Comparison of ENCODE assay signal across 8 cellular contexts in genomic region chrX:9466115-9466495, GRCh38. TPM values are rescaled to one million over a fixed set of nuclear protein-coding genes. Genes with fewer than 3 reads are reported as not detected.
DNase-seq lines count a peak whose midpoint lies in the region; ATAC-seq, FAIRE-seq and TF ChIP-seq lines count a peak whose summit lies in the region.

No MANE protein-coding gene starts in this region.

- TF ChIP-seq POLR2A in HepG2 (IDR thresholded peaks at IDR 0.05; ENCODE audit: insufficient read depth in 1 of 2, low read depth in 2 of 2, low read length in 2 of 2), result no peak

- H3K4me3 Mint-ChIP-seq in stimulated activated naive B cell treated with anti-CD40 and anti-IgM and Interleukin-4, amounts not matched to agents 10 μg/mL and 1 μg/mL and 100 μg/mL, for 72 hours, result peak overlapping the region; percentile 78 to 83

- H3K9ac ChIP-seq in HepG2 (ENCODE audit: insufficient read depth, low read depth, low read length), result peak overlapping the region; percentile 71

- peaks cover 0 to 20% of the 10 kb centered on the region in 2 donors for H3K27me3 Mint-ChIP-seq in stimulated activated naive B cell treated with anti-CD40 and anti-IgM and Interleukin-4, amounts not matched to agents 10 μg/mL and 1 μg/mL and 100 μg/mL, for 72 hours

- H3K4me1 ChIP-seq in PC-9 (replicated peaks; ENCODE audit: insufficient read depth) (peaks cover 21% of the 10 kb centered on the region), HepG2 (ENCODE audit: insufficient read depth, low read length) (peaks cover 54% of the 10 kb centered on the region)

- 0% methylated on average over 1 of the region's 31 CpGs for WGBS in HepG2 (ENCODE audit: low lambda C conversion rate)

- CTCF ChIA-PET in PC-9 (lab: Charles Lee), result no interaction called here
- CTCF ChIA-PET in HepG2 (lab: Yijun Ruan, JAX; ENCODE audit: low intra/inter-chr PET ratio, low total read pairs), result no interaction called here

- H3K36me3 ChIP-seq in PC-9 (ENCODE audit: low read depth) (no peaks in the 10 kb centered on the region), HepG2 (replicated peaks in 1 of 2; ENCODE audit: control insufficient read depth in 1 of 2, insufficient read depth in 2 of 2, low read length in 2 of 2) (no peaks in the 10 kb centered on the region)

- TF ChIP-seq RAD21 in HepG2 (CRISPR knock-in tag; IDR thresholded peaks at IDR 0.05), result no peak

- H3K27me3 ChIP-seq in PC-9 (ENCODE audit: insufficient read depth, low read depth) (no peaks in the 10 kb centered on the region), HepG2 (ENCODE audit: control insufficient read depth in 1 of 2, insufficient read depth in 2 of 2, low read length in 2 of 2) (no peaks in the 10 kb centered on the region)

- H2AFZ ChIP-seq in PC-9 (no peak overlapping the region), HepG2 (ENCODE audit: low read length) (no peak overlapping the region)

- in situ Hi-C loops in HepG2 (cut with HindIII; ENCODE audit: extremely low pct_ligation_motif_present, low pct_unique_long_range_greater_than_20kb), result no loop called here

- no peaks in the 10 kb centered on the region for H3K9me3 ChIP-seq in PC-9 (ENCODE audit: insufficient read depth, low read depth)
- H3K9me3 ChIP-seq in HepG2 (ENCODE audit: low read length), result no peaks in the 10 kb centered on the region

- H3K36me3 Mint-ChIP-seq in stimulated activated naive B cell treated with anti-CD40 and anti-IgM and Interleukin-4, amounts not matched to agents 10 μg/mL and 1 μg/mL and 100 μg/mL, for 72 hours, result peaks cover 10% of the 10 kb centered on the region in 2 donors

- BruUV-seq in PC-9 (replicated peaks; lab: Mats Ljungman, UMichigan), result no TSS peak
- no TSS peak for BruUV-seq in HepG2 (replicated peaks; lab: Mats Ljungman, UMichigan)

- no peaks in the 10 kb centered on the region for H3K9me2 ChIP-seq in PC-9 (ENCODE audit: insufficient read depth)

- H3K79me2 ChIP-seq in PC-9 (ENCODE audit: low read depth) (peaks cover 34% of the 10 kb centered on the region), HepG2 (ENCODE audit: insufficient read depth, low read length) (peaks cover 43% of the 10 kb centered on the region)

- POLR2A ChIA-PET in PC-9 (lab: Charles Lee; ENCODE audit: unreplicated experiment) (no interaction called here), HepG2 (lab: Yijun Ruan, JAX) (no interaction called here)

- peaks cover 13% of the 10 kb centered on the region; the same call in 1 of the 2 replicates for H3F3A ChIP-seq in PC-9 (ENCODE audit: insufficient read depth, low read depth)

- peak; percentile 51 for ATAC-seq in HepG2
- peak; percentile 24 to 29 for ATAC-seq in stimulated activated naive B cell treated with anti-CD40 and anti-IgM and Interleukin-4, amounts not matched to agents 10 μg/mL and 1 μg/mL and 100 μg/mL, for 72 hours (replicated peaks)

- peak overlapping the region; percentile 73 for H3K4me3 ChIP-seq in PC-9
- H3K4me3 ChIP-seq in HepG2 (replicated peaks in 1 of 3; ENCODE audit: insufficient read depth in 1 of 3, low read depth in 2 of 3, low read length in 3 of 3), result peak overlapping the region; percentile 58 to 74 (median 73)

- no peaks in the 10 kb centered on the region for H4K20me1 ChIP-seq in PC-9 (ENCODE audit: insufficient read depth)
- peaks cover 8% of the 10 kb centered on the region; the same call in 1 of the 2 replicates for H4K20me1 ChIP-seq in HepG2 (ENCODE audit: insufficient read depth, low read length)

- peak; percentile 63 for DNase-seq in activated effector memory CD4-positive, alpha-beta T cell treated with anti-CD3 and anti-CD28 coated beads, Interleukin-2, amount 50 U/mL, for 16 hours
- DNase-seq in activated effector memory CD4-positive, alpha-beta T cell treated with Interleukin-2 at 50 U/mL for 16 hours, result no peak
- DNase-seq in PC-9 (peak in 1 of 2 experiments; percentile 8), cerebellar cortex (ENCODE audit: low spot score) (peak; percentile 9), HepG2 (ENCODE audit: low spot score) (no peak), iPS-NIHi7 (ENCODE audit: extremely low spot score) (no peak), foreskin melanocyte (no peak)
- peak; percentile 4 for DNase-seq in stimulated activated naive B cell treated with anti-CD40 and anti-IgM and Interleukin-4, amounts not matched to agents 10 μg/mL and 1 μg/mL and 100 μg/mL, for 72 hours

- H3K27ac Mint-ChIP-seq in stimulated activated naive B cell treated with anti-CD40 and anti-IgM and Interleukin-4, amounts not matched to agents 10 μg/mL and 1 μg/mL and 100 μg/mL, for 72 hours, result peak overlapping the region; percentile 65

- TF ChIP-seq EP300 in HepG2 (IDR thresholded peaks at IDR 0.05; ENCODE audit: low read depth in 2 of 2, low read length in 2 of 2), result no peak
- TF ChIP-seq EP300 in HepG2 (CRISPR knock-in tag; IDR thresholded peaks at IDR 0.05; ENCODE audit: borderline replicate concordance), result no peak

- FAIRE-seq in HepG2 (lab: Jason Lieb, UNC), result no peak

- peaks cover 22 to 41% of the 10 kb centered on the region in 2 donors for H3K4me1 Mint-ChIP-seq in stimulated activated naive B cell treated with anti-CD40 and anti-IgM and Interleukin-4, amounts not matched to agents 10 μg/mL and 1 μg/mL and 100 μg/mL, for 72 hours

- no peak overlapping the region for H3K27ac ChIP-seq in PC-9
- no peak overlapping the region for H3K27ac ChIP-seq in HepG2 (ENCODE audit: extremely low read length, insufficient read depth, low read length)

- H3K4me2 ChIP-seq in PC-9 (peak overlapping the region; percentile 91), HepG2 (ENCODE audit: low read depth, low read length) (peak overlapping the region; percentile 76)

- intact Hi-C loops in PC-9 (cut with micrococcal nuclease; ENCODE audit: unreplicated experiment), result no loop called here
- intact Hi-C loops in HepG2 (cut with micrococcal nuclease; ENCODE audit: unreplicated experiment), result loop anchor here (10.0 kb wide), 2 partner anchors 99 to 149 kb away; no protein-coding TSS in a partner anchor

- TF ChIP-seq CTCF in PC-9 (conservative IDR thresholded peaks at IDR 0.05) (no peak), HepG2 (CRISPR knock-in tag; IDR thresholded peaks at IDR 0.05) (no peak)

- no peaks in the 10 kb centered on the region for H3K9me3 Mint-ChIP-seq in stimulated activated naive B cell treated with anti-CD40 and anti-IgM and Interleukin-4, amounts not matched to agents 10 μg/mL and 1 μg/mL and 100 μg/mL, for 72 hours

TF ChIP-seq in HepG2, 621 proteins besides CTCF, POLR2A, EP300 and RAD21 (continues in another document):
- TF ChIP-seq MAX (IDR thresholded peaks at IDR 0.05), result peak; percentile 72; the same call in 1 of the 2 replicates
- peak; percentile 48; the same call in 1 of the 2 replicates for TF ChIP-seq ZFX (CRISPR knock-in tag; IDR thresholded peaks at IDR 0.05; ENCODE audit: low read depth)
- TF ChIP-seq MTERF4 (CRISPR knock-in tag; IDR thresholded peaks at IDR 0.05), result no peak
- TF ChIP-seq USF2 (IDR thresholded peaks at IDR 0.05; ENCODE audit: low read depth, low read length), result no peak
- no peak for TF ChIP-seq USF2 (CRISPR knock-in tag; IDR thresholded peaks at IDR 0.05; ENCODE audit: borderline replicate concordance)

RNA-seq across cellular contexts. Expression of gene TBL1X, which starts 1.2 kb away (rescaled TPM):
- total RNA-seq in PC-9 (2021) (14.9 and 17.6 TPM in 2 replicates), HepG2 (2016; rRNA removed; fragmentation: Illumina TruSeq; extraction: Trizol) (17.6 and 23.9 TPM in 2 replicates)
- total RNA-seq in HepG2 (2016; cell fraction: cytosol; rRNA removed; fragmentation: Illumina TruSeq; extraction: Trizol; ENCODE audit: low read depth), result 5.6 and 7.1 TPM in 2 replicates
- 17.3 and 22.5 TPM in 2 replicates for total RNA-seq in HepG2 (2016; cell fraction: insoluble cytoplasmic fraction; rRNA removed; fragmentation: Illumina TruSeq; extraction: Trizol)
- 20.1 and 26.9 TPM in 2 replicates for total RNA-seq in HepG2 (2016; cell fraction: membrane; rRNA removed; fragmentation: Illumina TruSeq; extraction: Trizol)
- 17.2 and 18.5 TPM in 2 replicates for total RNA-seq in HepG2 (2016; cell fraction: nucleus; rRNA removed; fragmentation: Illumina TruSeq; extraction: Trizol)
- polyA plus RNA-seq in HepG2 (2011; rRNA removed), result 14.4 and 19.9 TPM in 2 replicates
- polyA plus RNA-seq in HepG2 (2011; cell fraction: cytosol; rRNA removed), result 18.3 and 19.7 TPM in 2 replicates
- polyA plus RNA-seq in HepG2 (2011; cell fraction: nucleus; rRNA removed), result 19.7 and 23.1 TPM in 2 replicates
- polyA plus RNA-seq in HepG2 (2012), result 23.6 and 23.7 TPM in 2 replicates
- polyA plus RNA-seq in HepG2 (2016; cell fraction: cytosol; fragmentation: Illumina TruSeq; extraction: Trizol; ENCODE audit: low read depth), result 4.4 and 5.1 TPM in 2 replicates
- polyA plus RNA-seq in HepG2 (2016; cell fraction: insoluble cytoplasmic fraction; fragmentation: Illumina TruSeq; extraction: Trizol; ENCODE audit: low read depth), result 20.8 and 26.3 TPM in 2 replicates
- 15.3 and 16.7 TPM in 2 replicates for polyA plus RNA-seq in HepG2 (2016; cell fraction: membrane; fragmentation: Illumina TruSeq; extraction: Trizol; ENCODE audit: low read depth)
- 20.1 and 21.0 TPM in 2 replicates for polyA plus RNA-seq in HepG2 (2016; cell fraction: nucleus; fragmentation: Illumina TruSeq; extraction: Trizol; ENCODE audit: insufficient read depth, low read depth)
- polyA minus RNA-seq in HepG2 (2011; rRNA and poly(A)+ RNA removed; ENCODE audit: low replicate concordance), result 88.3 and 148 TPM in 2 replicates
- polyA minus RNA-seq in HepG2 (2011; cell fraction: cytosol; rRNA and poly(A)+ RNA removed), result 24.9 and 29.0 TPM in 2 replicates
- 61.7 and 70.2 TPM in 2 replicates for polyA minus RNA-seq in HepG2 (2011; cell fraction: nucleus; rRNA and poly(A)+ RNA removed)

Comparison
In these comparisons a context has a peak if more than half of its experiments do, and no peak if none do; other contexts are left out.
1. DNase-seq: peak in activated effector memory CD4-positive, alpha-beta T cell treated with anti-CD3 and anti-CD28 coated beads, Interleukin-2, amount 50 U/mL, for 16 hours (single experiment), cerebellar cortex (single experiment) and stimulated activated naive B cell treated with anti-CD40 and anti-IgM and Interleukin-4, amounts not matched to agents 10 μg/mL and 1 μg/mL and 100 μg/mL, for 72 hours (single experiment); none in activated effector memory CD4-positive, alpha-beta T cell treated with Interleukin-2 at 50 U/mL for 16 hours (single experiment), HepG2 (single experiment), iPS-NIHi7 (single experiment) and foreskin melanocyte (single experiment).